ENCODE assay signal across 1 cellular context in genomic region chr19:5805465-5806132, GRCh38.
A peak's percentile ranks its signal among the peaks of the same experiment; 100 is the strongest.
TF ChIP-seq lines count a peak whose summit lies in the region.

No MANE protein-coding gene starts in this region.

TF ChIP-seq in HepG2, 621 proteins besides CTCF, POLR2A, EP300 and RAD21 (continued from another document and continues in another):
- peak; percentile 73; the same call in 1 of the 2 replicates for TF ChIP-seq ZNF280D (CRISPR knock-in tag; IDR thresholded peaks at IDR 0.05)
- TF ChIP-seq ZNF776 (CRISPR knock-in tag; IDR thresholded peaks at IDR 0.05), result peak; percentile 65; the same call in 1 of the 2 replicates
- TF ChIP-seq POGK (CRISPR knock-in tag; conservative IDR thresholded peaks at IDR 0.05), result peak; percentile 61
- 0 out of 2 replicates have a peak, but pooled peaks have one; percentile 21 for TF ChIP-seq FOXC1 (CRISPR knock-in tag; IDR thresholded peaks at IDR 0.05; ENCODE audit: borderline replicate concordance)
- peak; percentile 47 for TF ChIP-seq MED8 (CRISPR knock-in tag; IDR thresholded peaks at IDR 0.05; ENCODE audit: insufficient replicate concordance)
- no peak for TF ChIP-seq ZBTB10 (CRISPR knock-in tag; IDR thresholded peaks at IDR 0.05; ENCODE audit: borderline replicate concordance)
- 0 out of 2 replicates have a peak, but pooled peaks have one; percentile 26 for TF ChIP-seq FOXO1 (CRISPR knock-in tag; IDR thresholded peaks at IDR 0.05)
- TF ChIP-seq NONO (IDR thresholded peaks at IDR 0.05), result no peak
- peak; percentile 57 for TF ChIP-seq NONO (CRISPR knock-in tag; conservative IDR thresholded peaks at IDR 0.05)
- TF ChIP-seq ZNF768 (CRISPR knock-in tag; IDR thresholded peaks at IDR 0.05), result peak; percentile 50; the same call in 1 of the 2 replicates
- TF ChIP-seq KAT7 (CRISPR knock-in tag; IDR thresholded peaks at IDR 0.05; ENCODE audit: borderline replicate concordance), result peak; percentile 43; the same call in 1 of the 2 replicates
- peak; percentile 59; the same call in 1 of the 2 replicates for TF ChIP-seq SALL1 (CRISPR knock-in tag; IDR thresholded peaks at IDR 0.05)
- TF ChIP-seq ZZZ3 (CRISPR knock-in tag; IDR thresholded peaks at IDR 0.05; ENCODE audit: borderline replicate concordance), result no peak
- no peak for TF ChIP-seq ZBTB26 (CRISPR knock-in tag; IDR thresholded peaks at IDR 0.05; ENCODE audit: borderline replicate concordance)
- no peak for TF ChIP-seq NFKBIZ (CRISPR knock-in tag; IDR thresholded peaks at IDR 0.05)
- peak; percentile 45; the same call in 1 of the 2 replicates for TF ChIP-seq ELF3 (CRISPR knock-in tag; IDR thresholded peaks at IDR 0.05)
- TF ChIP-seq ZNF607 (CRISPR knock-in tag; IDR thresholded peaks at IDR 0.05; ENCODE audit: borderline replicate concordance), result 0 out of 2 replicates have a peak, but pooled peaks have one; percentile 7
- TF ChIP-seq THRA (CRISPR knock-in tag; IDR thresholded peaks at IDR 0.05; ENCODE audit: borderline replicate concordance), result peak; percentile 90; the same call in 1 of the 2 replicates
- TF ChIP-seq MIXL1 (CRISPR knock-in tag; IDR thresholded peaks at IDR 0.05), result 0 out of 2 replicates have a peak, but pooled peaks have one; percentile 61
- TF ChIP-seq ATM (IDR thresholded peaks at IDR 0.05; ENCODE audit: borderline replicate concordance), result no peak
- no peak for TF ChIP-seq SRSF4 (IDR thresholded peaks at IDR 0.05; ENCODE audit: low read depth, low read length, poor library complexity, severe bottlenecking)
- TF ChIP-seq ZNF788 (CRISPR knock-in tag; IDR thresholded peaks at IDR 0.05; ENCODE audit: borderline replicate concordance), result peak; percentile 70; the same call in 1 of the 2 replicates
- TF ChIP-seq TFDP1 (CRISPR knock-in tag; IDR thresholded peaks at IDR 0.05; ENCODE audit: borderline replicate concordance), result no peak
- 0 out of 2 replicates have a peak, but pooled peaks have one; percentile 48 for TF ChIP-seq REPIN1 (CRISPR knock-in tag; IDR thresholded peaks at IDR 0.05; ENCODE audit: borderline replicate concordance, low read depth)
- peak; percentile 60 for TF ChIP-seq HDAC1 (CRISPR knock-in tag; IDR thresholded peaks at IDR 0.05)
- TF ChIP-seq CREBL2 (CRISPR knock-in tag; IDR thresholded peaks at IDR 0.05; ENCODE audit: borderline replicate concordance), result no peak
- no peak for TF ChIP-seq ATF7-NPFF (CRISPR knock-in tag; IDR thresholded peaks at IDR 0.05; ENCODE audit: low read depth)
- TF ChIP-seq ZNF720 (CRISPR knock-in tag; IDR thresholded peaks at IDR 0.05), result no peak
- no peak for TF ChIP-seq PAF1 (CRISPR knock-in tag; IDR thresholded peaks at IDR 0.05)
- TF ChIP-seq ZNF567 (CRISPR knock-in tag; IDR thresholded peaks at IDR 0.05; ENCODE audit: borderline replicate concordance), result no peak
- peak; percentile 49; the same call in 1 of the 2 replicates for TF ChIP-seq SP4 (CRISPR knock-in tag; IDR thresholded peaks at IDR 0.05)
- peak; percentile 47; the same call in 1 of the 2 replicates for TF ChIP-seq ZNF891 (CRISPR knock-in tag; IDR thresholded peaks at IDR 0.05)
- TF ChIP-seq ZNF333 (CRISPR knock-in tag; IDR thresholded peaks at IDR 0.05; ENCODE audit: borderline replicate concordance), result peak; percentile 89
- TF ChIP-seq PREB (CRISPR knock-in tag; IDR thresholded peaks at IDR 0.05), result no peak
- peak; percentile 63; the same call in 1 of the 2 replicates for TF ChIP-seq ZNF124 (CRISPR knock-in tag; IDR thresholded peaks at IDR 0.05)
- TF ChIP-seq TBX2 (CRISPR knock-in tag; IDR thresholded peaks at IDR 0.05; ENCODE audit: borderline replicate concordance), result peak; percentile 79
- 0 out of 2 replicates have a peak, but pooled peaks have one; percentile 56 for TF ChIP-seq CAMTA2 (CRISPR knock-in tag; IDR thresholded peaks at IDR 0.05; ENCODE audit: borderline replicate concordance)
- no peak for TF ChIP-seq ZNF234 (CRISPR knock-in tag; conservative IDR thresholded peaks at IDR 0.05)
- TF ChIP-seq HDAC2 (CRISPR knock-in tag; IDR thresholded peaks at IDR 0.05), result peak; percentile 70
- TF ChIP-seq ZNF281 (CRISPR knock-in tag; IDR thresholded peaks at IDR 0.05; ENCODE audit: borderline replicate concordance), result peak; percentile 70; the same call in 1 of the 2 replicates
- 0 out of 2 replicates have a peak, but pooled peaks have one; percentile 27 for TF ChIP-seq SSRP1 (CRISPR knock-in tag; IDR thresholded peaks at IDR 0.05)
- TF ChIP-seq PHF20 (CRISPR knock-in tag; IDR thresholded peaks at IDR 0.05), result 0 out of 2 replicates have a peak, but pooled peaks have one; percentile 34
- TF ChIP-seq ZNF761 (CRISPR knock-in tag; conservative IDR thresholded peaks at IDR 0.05), result no peak
- 0 out of 2 replicates have a peak, but pooled peaks have one; percentile 50 for TF ChIP-seq ZNF598 (CRISPR knock-in tag; IDR thresholded peaks at IDR 0.05; ENCODE audit: borderline replicate concordance)
- no peak for TF ChIP-seq CSRNP1 (CRISPR knock-in tag; IDR thresholded peaks at IDR 0.05)
- no peak for TF ChIP-seq ZNF549 (CRISPR knock-in tag; IDR thresholded peaks at IDR 0.05)
- peak; percentile 71 for TF ChIP-seq MYC (CRISPR knock-in tag; IDR thresholded peaks at IDR 0.05; ENCODE audit: borderline replicate concordance)
- TF ChIP-seq ZSCAN31 (CRISPR knock-in tag; IDR thresholded peaks at IDR 0.05; ENCODE audit: low read depth), result 0 out of 2 replicates have a peak, but pooled peaks have one; percentile 69
